8 cellular contexts compared by ENCODE assay signal in genomic region chr1:25336922-25337354, GRCh38. TPM values are rescaled to one million over a fixed set of nuclear protein-coding genes. Genes with fewer than 3 reads are reported as not detected.
DNase-seq lines count a peak whose midpoint lies in the region; TF ChIP-seq lines count a peak whose summit lies in the region.
"Not testable (repeated sequence)": the region's sequence is repeated elsewhere in the genome, so short reads cannot be mapped to it uniquely, and the experiment has no call there.

No MANE protein-coding gene starts in this region.

- H3K4ac ChIP-seq in mesendoderm (ENCODE audit: low read depth, low read length) = not testable (repeated sequence)

- not testable (repeated sequence) for H3K36me3 ChIP-seq in BJ (ENCODE audit: control insufficient read depth, insufficient read depth, low read length); HUES64 (ENCODE audit: insufficient read depth, low read length); fibroblast of lung (ENCODE audit: control insufficient read depth, insufficient read depth, low read length); mesendoderm (ENCODE audit: control insufficient read depth, insufficient read depth, low read length)

- H3K4me3 ChIP-seq in BJ (ENCODE audit: low read depth, low read length) (peak overlapping the region; percentile 57), HUES64 (ENCODE audit: low read length) (peak overlapping the region; percentile 63), fibroblast of lung (replicated peaks in 1 of 4; ENCODE audit: control extremely low read depth in 1 of 4, insufficient read depth in 1 of 4, low read depth in 3 of 4, low read length in 4 of 4) (peak overlapping the region; percentile 64 to 92 (median 68)), mesendoderm (ENCODE audit: low read length) (peak overlapping the region; percentile 60)

- 0 out of 2 replicates have a peak, but pooled peaks have one; percentile 29 for TF ChIP-seq CTCF in BJ (IDR thresholded peaks at IDR 0.05; ENCODE audit: insufficient read depth, low read depth, low read length)
- not testable (repeated sequence) for TF ChIP-seq CTCF in GM20000 (IDR thresholded peaks at IDR 0.05; ENCODE audit: extremely low read depth, missing control alignments)
- TF ChIP-seq CTCF in fibroblast of lung (conservative IDR thresholded peaks at IDR 0.05 in 1 of 2, IDR thresholded peaks at IDR 0.05 in 1 of 2; ENCODE audit: low read depth in 1 of 2, low read length in 2 of 2) = peak; percentile 3 to 19

- not testable (repeated sequence) for H3K27ac ChIP-seq in HUES64 (ENCODE audit: low read depth, low read length); fibroblast of lung (ENCODE audit: insufficient read depth, low read length); mesendoderm (ENCODE audit: low read depth, low read length)

- not testable (repeated sequence) for H3K9me3 ChIP-seq in HUES64 (ENCODE audit: insufficient read depth, low read depth, low read length); fibroblast of lung (ENCODE audit: control insufficient read depth, insufficient read depth, low read depth, low read length)

- H3K4me1 ChIP-seq in HUES64 (ENCODE audit: insufficient read depth, low read length); fibroblast of lung (ENCODE audit: control insufficient read depth, extremely low read depth, insufficient read depth, low read length); mesendoderm (ENCODE audit: control insufficient read depth, low read depth, low read length): not testable (repeated sequence)

- not testable (repeated sequence) for H4K8ac ChIP-seq in mesendoderm (ENCODE audit: low read depth, low read length)

- not testable (repeated sequence) for DNase-seq in BJ (ENCODE audit: low read depth); fibroblast of lung (ENCODE audit: low read depth in 2 of 2)
- DNase-seq in GM20000 (ENCODE audit: low spot score) = peak; percentile 24
- DNase-seq in SK-N-DZ (ENCODE audit: low spot score) = peak; percentile 4
- peak; percentile 17 for DNase-seq in activated naive CD4-positive, alpha-beta T cell treated with anti-CD3 and anti-CD28 coated beads, Interleukin-2, amount 50 U/mL, for 16 hours
- DNase-seq in mesendoderm = peak; percentile 10
- DNase-seq in stimulated activated CD4-positive, alpha-beta T cell treated with anti-CD3 and anti-CD28 coated beads, Interleukin-15, amount 100 ng/mL, for 24 hours = peak; percentile 44

- not testable (repeated sequence) for H3K79me1 ChIP-seq in mesendoderm (ENCODE audit: low read length)

- H2BK120ac ChIP-seq in mesendoderm (ENCODE audit: low read depth, low read length) = not testable (repeated sequence)

- not testable (repeated sequence) for H3K23ac ChIP-seq in mesendoderm (ENCODE audit: low read length)

- H2BK5ac ChIP-seq in mesendoderm (ENCODE audit: low read length) = not testable (repeated sequence)

- CTCF ChIA-PET in BJ (lab: Yijun Ruan, JAX) = not testable (repeated sequence)

- under 1% methylated on average over 24 of the region's 29 CpGs for WGBS in HUES64
- WGBS in mesendoderm (ENCODE audit: extremely low coverage, insufficient coverage, low lambda C conversion rate) = no CpG with 5 or more reads among the region's 29 CpGs

- not testable (repeated sequence) for H4K5ac ChIP-seq in mesendoderm (ENCODE audit: low read length)

- H2AK5ac ChIP-seq in mesendoderm (ENCODE audit: low read length) = not testable (repeated sequence)

- peak overlapping the region; percentile 71 for H3K56ac ChIP-seq in mesendoderm (ENCODE audit: low read length)

- H2AFZ ChIP-seq in fibroblast of lung (ENCODE audit: low read length) = peak overlapping the region; percentile 68

- H3K18ac ChIP-seq in mesendoderm (ENCODE audit: low read length) = not testable (repeated sequence)

- peak overlapping the region; percentile 84 for H3K4me2 ChIP-seq in fibroblast of lung (ENCODE audit: extremely low read depth, insufficient read depth, low read length)
- H3K4me2 ChIP-seq in mesendoderm (ENCODE audit: low read length) = peak overlapping the region; percentile 74

- POLR2A ChIA-PET in BJ (lab: Charles Lee) = not testable (repeated sequence)

- H3K9ac ChIP-seq in HUES64 (ENCODE audit: low read depth, low read length) = not testable (repeated sequence)
- H3K9ac ChIP-seq in fibroblast of lung (ENCODE audit: insufficient read depth, low read length) = peak overlapping the region; percentile 46
- H3K9ac ChIP-seq in mesendoderm (ENCODE audit: low read length) = peak overlapping the region; percentile 62

- H3K79me2 ChIP-seq in fibroblast of lung (ENCODE audit: control insufficient read depth, insufficient read depth, low read length) (peaks cover 30% of the 10 kb centered on the region), mesendoderm (ENCODE audit: control insufficient read depth, insufficient read depth, low read length) (peaks cover 13% of the 10 kb centered on the region)

- H2BK15ac ChIP-seq in mesendoderm (replicated peaks; ENCODE audit: low read depth) = not testable (repeated sequence)

- not testable (repeated sequence) for H3K27me3 ChIP-seq in BJ (ENCODE audit: control insufficient read depth, insufficient read depth, low read length); HUES64 (ENCODE audit: insufficient read depth, low read length); fibroblast of lung (ENCODE audit: control insufficient read depth, insufficient read depth, low read length); mesendoderm (ENCODE audit: insufficient read depth, low read length, poor library complexity)

- not testable (repeated sequence) for H4K20me1 ChIP-seq in fibroblast of lung (ENCODE audit: control insufficient read depth, extremely low read depth, insufficient read depth, low read length)

RNA-seq across cellular contexts. Expression of gene TMEM50A, which starts 1.2 kb away (rescaled TPM):
- polyA plus RNA-seq in BJ (2011; rRNA removed) (55.8 and 143 TPM in 2 replicates), fibroblast of lung (118 and 186 TPM in 2 replicates)
- 17.8 and 19.0 TPM in 2 replicates for polyA minus RNA-seq in BJ (2011; rRNA and poly(A)+ RNA removed)
- polyA plus RNA-seq in HUES64 (2013, experiment 1 of 2) = 73.6 TPM
- 81.1 TPM for polyA plus RNA-seq in HUES64 (2013, experiment 2 of 2)
- 36.4 and 44.5 TPM in 2 replicates for polyA plus RNA-seq in SK-N-DZ (2014; cell fraction: cytosol; rRNA removed)
- polyA plus RNA-seq in SK-N-DZ (2014; cell fraction: nucleus; rRNA removed) = 20.9 and 21.1 TPM in 2 replicates
- total RNA-seq in fibroblast of lung = 117 and 141 TPM in 2 replicates
- polyA plus RNA-seq in fibroblast of lung (2012) = 111 and 189 TPM in 2 replicates
- 8.5 and 18.4 TPM in 2 replicates for polyA minus RNA-seq in fibroblast of lung (ENCODE audit: low replicate concordance)
- polyA plus RNA-seq in mesendoderm (2013, experiment 1 of 2) = 82.7 TPM
- polyA plus RNA-seq in mesendoderm (2013, experiment 2 of 2) = 81.1 TPM
